Comparison of ENCODE assay signal across 13 cellular contexts in the genomic region with DNA sequence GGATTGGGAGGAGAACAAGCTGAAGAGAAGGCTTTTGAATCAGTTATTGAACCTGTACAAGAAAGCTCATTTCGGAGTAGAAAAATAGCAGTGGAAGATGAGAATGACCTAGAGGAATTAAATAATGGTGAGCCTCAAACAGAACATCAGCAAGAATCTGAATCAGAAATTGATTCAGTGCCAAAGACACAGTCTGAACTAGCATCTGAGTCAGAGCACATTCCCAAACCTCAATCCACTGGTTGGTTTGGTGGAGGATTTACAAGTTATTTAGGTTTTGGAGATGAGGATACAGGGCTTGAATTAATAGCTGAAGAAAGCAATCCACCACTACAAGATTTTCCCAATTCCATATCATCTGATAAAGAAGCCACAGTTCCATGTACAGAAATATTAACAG. TPM values are rescaled to one million over a fixed set of nuclear protein-coding genes. Genes with fewer than 3 reads are reported as not detected.
DNase-seq lines count a peak whose midpoint lies in the region; ATAC-seq and TF ChIP-seq lines count a peak whose summit lies in the region.
"Had no signal": no experiment of that assay in that cellular context is flagged by ENCODE, and none has a peak within 500 bp of the region (broad histone marks: within the 10 kb centered on the region; RNA-seq: fewer than 3 reads in every experiment).

No MANE protein-coding gene starts in this region.

- peaks cover 9% of the 10 kb centered on the region for H3K4me1 ChIP-seq in adipocyte (ENCODE audit: control insufficient read depth, insufficient read depth, low read length)
- H3K4me1 ChIP-seq: upper lobe of left lung had no signal

- ATAC-seq in Right ventricle myocardium superior (ENCODE audit: poor library complexity) = no peak

- no peaks in the 10 kb centered on the region for H3K36me3 ChIP-seq in adipocyte (ENCODE audit: control insufficient read depth, insufficient read depth, low read length, severe bottlenecking)
- H3K36me3 ChIP-seq: upper lobe of left lung had no signal

- H3K9ac ChIP-seq in adipocyte (ENCODE audit: low read length) = no peak overlapping the region

- no peaks in the 10 kb centered on the region for H3K27me3 ChIP-seq in adipocyte (replicated peaks; ENCODE audit: control insufficient read depth, insufficient read depth, low read length)
- H3K27me3 ChIP-seq: upper lobe of left lung had no signal

- TF ChIP-seq CTCF in fibroblast of the aortic adventitia (IDR thresholded peaks at IDR 0.05; ENCODE audit: insufficient read depth, low read length) = no peak

- no peaks in the 10 kb centered on the region for H3K9me3 ChIP-seq in adipocyte (ENCODE audit: control insufficient read depth, low read length)
- H3K9me3 ChIP-seq: upper lobe of left lung had no signal

- H3K4me3 ChIP-seq in adipocyte (ENCODE audit: low read length) = peak overlapping the region; percentile 36
- H3K4me3 ChIP-seq in fibroblast of the aortic adventitia (ENCODE audit: low read depth, low read length) = no peak overlapping the region
- H3K4me3 ChIP-seq: upper lobe of left lung had no signal

- intact Hi-C loops in Right ventricle myocardium superior (cut with DNase I) = no loop called here

- DNase-seq in A172 (ENCODE audit: low spot score) (peak; percentile 69), H4 (ENCODE audit: low spot score) (peak; percentile 51), adipocyte (ENCODE audit: low read depth) (peak; percentile 74), fibroblast of the aortic adventitia (ENCODE audit: low read depth) (peak; percentile 91), SKM-1 treated with dmso at 0.1 percent for 144 hours (lab: John Stamatoyannopoulos, UW; ENCODE audit: unreplicated experiment) (no peak), NCI-H510A (lab: John Stamatoyannopoulos, UW) (no peak), Right ventricle myocardium superior (no peak)
- no peak for DNase-seq in activated naive CD4-positive, alpha-beta T cell (lab: John Stamatoyannopoulos, UW)
- DNase-seq: H7; NCI-H1092 treated with DMSO at 0.1 percent for 48 hours; NCI-H446; stimulated activated CD4-positive, alpha-beta T cell treated with anti-CD3 and anti-CD28 coated beads, Interleukin-1b, Interleukin-23, amount 100 ng/mL, for 48 hours; upper lobe of left lung had no signal

RNA-seq across cellular contexts. Expression of a gene that starts 13.5 kb away (rescaled TPM):
- total RNA-seq in A172 (2014; rRNA removed; shearing (Covaris generic)) = 6.8 and 10.9 TPM in 2 replicates
- 13.5 and 16.4 TPM in 2 replicates for total RNA-seq in H4 (2014; rRNA removed; shearing (Covaris generic))
- total RNA-seq in fibroblast of the aortic adventitia (ENCODE audit: low replicate concordance) = 20.4 and 121 TPM in 2 replicates
- 28.6 TPM for total RNA-seq in Right ventricle myocardium superior

Comparison
In these comparisons a context has a peak if more than half of its experiments do, and no peak if none do; other contexts are left out.
1. DNase-seq: peak in A172 (single experiment), H4 (single experiment), adipocyte (single experiment) and fibroblast of the aortic adventitia (single experiment); none in activated naive CD4-positive, alpha-beta T cell (0 of 4), SKM-1 treated with dmso at 0.1 percent for 144 hours (single experiment), NCI-H510A (single experiment) and Right ventricle myocardium superior (single experiment).